In genomic region chr17:42618442-42619150, GRCh38 we compare ENCODE assay signal across 8 cellular contexts. TPM values are rescaled to one million over a fixed set of nuclear protein-coding genes. Genes with fewer than 3 reads are reported as not detected.
A peak's percentile ranks its signal among the peaks of the same experiment; 100 is the strongest.
DNase-seq lines count a peak whose midpoint lies in the region; ATAC-seq and TF ChIP-seq lines count a peak whose summit lies in the region.

No MANE protein-coding gene starts in this region.

- ATAC-seq in GM21360 (IDR thresholded peaks at IDR 0.05; ENCODE audit: unreplicated experiment) (peak; percentile 58), HG03558 (IDR thresholded peaks at IDR 0.05; ENCODE audit: extremely low read depth, unreplicated experiment) (peak; percentile 52), left cardiac atrium (peak; percentile 84 to 94)
- ATAC-seq in stimulated activated naive CD8-positive, alpha-beta T cell treated with anti-CD3 and anti-CD28 coated beads, Interleukin-15, Interleukin-2, amounts not matched to agents 100 U/mL and 50 U/mL, for 24 hours: peak; percentile 34

- intact Hi-C loops in left cardiac atrium (cut with DNase I): loop anchor here in 1 of 2 donors (5.0 kb wide), 1 partner anchor 34 kb away; no protein-coding TSS in a partner anchor

- TF ChIP-seq CTCF in GM10266 (IDR thresholded peaks at IDR 0.05; ENCODE audit: control insufficient read depth, insufficient read depth, low read depth, missing control alignments): peak; percentile 51

- DNase-seq in GM10266 (ENCODE audit: extremely low spot score) (peak; percentile 73), RPMI8226 (peak; percentile 95), left cardiac atrium (peak; percentile 40)
- DNase-seq in stimulated activated naive CD8-positive, alpha-beta T cell treated with anti-CD3 and anti-CD28 coated beads, Interleukin-15, Interleukin-2, amounts not matched to agents 100 U/mL and 50 U/mL, for 24 hours: no peak
- no peak for DNase-seq in stimulated activated CD4-positive, alpha-beta T cell treated with anti-CD3 and anti-CD28 coated beads, Interleukin-2, amount 100 ng/mL, for 48 hours
- no peak for DNase-seq in activated CD4-positive, alpha-beta T cell treated with anti-CD3 and anti-CD28 coated beads for 48 hours

RNA-seq across cellular contexts. Expression of gene TUBG1, which starts 9.1 kb away (rescaled TPM):
- total RNA-seq in left cardiac atrium: 10 to 100 TPM; 45.3 to 54.8 TPM

RNA-seq across cellular contexts. Expression of gene RETREG3, which starts 9.4 kb away (rescaled TPM):
- total RNA-seq in left cardiac atrium: 10 to 100 TPM; 26.0 to 26.1 TPM

RNA-seq across cellular contexts. Expression of gene TUBG2, which starts 40.5 kb away (rescaled TPM):
- 10 to 100 TPM; 14.4 to 15.8 TPM for total RNA-seq in left cardiac atrium

RNA-seq across cellular contexts. Expression of gene PSMC3IP, which starts 41.1 kb away (rescaled TPM):
- total RNA-seq in left cardiac atrium: 1 to 10 TPM; 2.2 to 3.4 TPM

RNA-seq across cellular contexts. Expression of gene MLX, which starts 51.7 kb away (rescaled TPM):
- 10 to 100 TPM; 51.3 to 55.3 TPM for total RNA-seq in left cardiac atrium

Comparison
In these comparisons a context has a peak if more than half of its experiments do, and no peak if none do; other contexts are left out.
1. DNase-seq: peak in GM10266 (single experiment), RPMI8226 (single experiment) and left cardiac atrium (single experiment); none in stimulated activated naive CD8-positive, alpha-beta T cell treated with anti-CD3 and anti-CD28 coated beads, Interleukin-15, Interleukin-2, amounts not matched to agents 100 U/mL and 50 U/mL, for 24 hours (single experiment), stimulated activated CD4-positive, alpha-beta T cell treated with anti-CD3 and anti-CD28 coated beads, Interleukin-2, amount 100 ng/mL, for 48 hours (0 of 2) and activated CD4-positive, alpha-beta T cell treated with anti-CD3 and anti-CD28 coated beads for 48 hours (single experiment).
2. ATAC-seq: peak in every context shown above with its lines; median percentile 89 in left cardiac atrium; 58 in GM21360; 52 in HG03558; 34 in stimulated activated naive CD8-positive, alpha-beta T cell treated with anti-CD3 and anti-CD28 coated beads, Interleukin-15, Interleukin-2, amounts not matched to agents 100 U/mL and 50 U/mL, for 24 hours.